25 cellular contexts compared by ENCODE assay signal in genomic region chr3:186048119-186048518, GRCh38.
"Had no signal": no experiment of that assay in that cellular context is flagged by ENCODE, and none has a peak within 500 bp of the region (broad histone marks: within the 10 kb centered on the region; RNA-seq: fewer than 3 reads in every experiment).

No MANE protein-coding gene starts in this region.

- FAIRE-seq: endometrium, islet of Langerhans, keratinocyte had no signal

- H3K9me3 ChIP-seq: colonic mucosa, esophagus squamous epithelium, gastrocnemius medialis, heart right ventricle, left lung, lower lobe of right lung, mucosa of descending colon had no signal

- DNase-seq: colonic mucosa; cortex of kidney; effector CD8-positive, alpha-beta T cell; effector memory CD8-positive, alpha-beta T cell; endodermal cell; erythroblast; esophagus squamous epithelium; foreskin fibroblast; foreskin melanocyte; gastrocnemius medialis; glutamatergic neuron; heart right ventricle; hippocampal formation; left cardiac atrium; left lung; left ventricle myocardium superior; lower lobe of right lung; mesenchymal stem cell; mucosa of descending colon; naive B cell had no signal

- H3K4me1 ChIP-seq: colonic mucosa, esophagus squamous epithelium, gastrocnemius medialis, heart right ventricle, left lung had no signal

- H3K36me3 ChIP-seq: colonic mucosa had no signal

- H3K27ac ChIP-seq: colonic mucosa, epithelial cell of prostate, esophagus squamous epithelium, gastrocnemius medialis, heart right ventricle, left lung, lower lobe of right lung had no signal

- H3K4me3 ChIP-seq: colonic mucosa, esophagus squamous epithelium, gastrocnemius medialis, heart right ventricle, left lung, lower lobe of right lung, mucosa of descending colon had no signal

- ATAC-seq: effector memory CD8-positive, alpha-beta T cell; esophagus mucosa; gastrocnemius medialis; heart right ventricle; left cardiac atrium; left lung; left ventricle myocardium superior; lower lobe of right lung; mucosa of descending colon had no signal

- H3K27me3 ChIP-seq: colonic mucosa, esophagus squamous epithelium, heart right ventricle, left lung had no signal
